In the genomic region with DNA sequence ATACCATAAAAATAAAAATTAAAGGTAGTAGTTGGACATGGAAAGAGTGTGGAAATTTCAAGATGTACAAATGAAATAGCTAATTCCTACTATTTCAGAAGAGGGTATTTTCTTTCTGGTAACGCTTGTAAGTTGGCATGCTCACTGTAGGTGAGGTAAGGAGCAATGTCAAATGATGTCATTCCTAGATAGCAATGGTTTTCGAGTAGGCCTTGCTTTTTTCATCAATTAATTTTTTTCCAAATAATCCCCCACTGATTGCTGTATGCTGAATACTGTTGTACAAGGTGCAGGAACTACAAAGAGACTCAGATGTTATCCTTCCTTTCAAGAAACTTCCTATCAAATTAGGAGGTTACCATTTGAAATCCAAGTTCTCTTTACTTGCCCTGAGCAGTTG, we compare ENCODE assay signal across 15 cellular contexts. TPM values are rescaled to one million over a fixed set of nuclear protein-coding genes. Genes with fewer than 3 reads are reported as not detected.
DNase-seq lines count a peak whose midpoint lies in the region; ATAC-seq, FAIRE-seq and TF ChIP-seq lines count a peak whose summit lies in the region.
"Had no signal": no experiment of that assay in that cellular context is flagged by ENCODE, and none has a peak within 500 bp of the region (broad histone marks: within the 10 kb centered on the region; RNA-seq: fewer than 3 reads in every experiment).

No MANE protein-coding gene starts in this region.

- H3K9me3 Mint-ChIP-seq in MCF 10A (ENCODE audit: unreplicated experiment) (no peaks in the 10 kb centered on the region), progenitor cell of endocrine pancreas (ENCODE audit: low read depth) (peaks cover 3% of the 10 kb centered on the region)

- intact Hi-C loops in MCF 10A (cut with micrococcal nuclease) = no loop called here
- intact Hi-C loops in mammary epithelial cell (cut with micrococcal nuclease) = no loop called here
- intact Hi-C loops in uterus (cut with DNase I; ENCODE audit: low total_unique reads) = no loop called here
- intact Hi-C loops in head of caudate nucleus (cut with DNase I) = no loop called here

- H3K27me3 ChIP-seq in mammary epithelial cell (ENCODE audit: insufficient read depth, low read length) = no peaks in the 10 kb centered on the region
- H3K27me3 ChIP-seq in keratinocyte (ENCODE audit: control insufficient read depth, extremely low read depth, insufficient read depth, low read length) = no peaks in the 10 kb centered on the region
- no peaks in the 10 kb centered on the region for H3K27me3 ChIP-seq in uterus

- H3K27ac ChIP-seq in mammary epithelial cell (ENCODE audit: insufficient read depth, low read depth, low read length) = no peak overlapping the region
- no peak overlapping the region for H3K27ac ChIP-seq in keratinocyte (ENCODE audit: control insufficient read depth, insufficient read depth, low read length)
- H3K27ac ChIP-seq in uterus = peak overlapping the region; percentile 85 to 93

- no TSS peak for BruUV-seq in MCF 10A (replicated peaks; lab: Mats Ljungman, UMichigan)
- no TSS peak for BruUV-seq in mammary epithelial cell (replicated peaks; lab: Mats Ljungman, UMichigan)

- no peaks in the 10 kb centered on the region for H4K20me1 ChIP-seq in mammary epithelial cell (ENCODE audit: insufficient read depth, low read length)
- no peaks in the 10 kb centered on the region for H4K20me1 ChIP-seq in keratinocyte (ENCODE audit: control insufficient read depth, extremely low read depth, insufficient read depth, low read length)

- H3K79me2 ChIP-seq in mammary epithelial cell (ENCODE audit: insufficient read depth, low read length) (no peaks in the 10 kb centered on the region), keratinocyte (ENCODE audit: control insufficient read depth, insufficient read depth, low read length) (no peaks in the 10 kb centered on the region)

- H2AFZ ChIP-seq in mammary epithelial cell (ENCODE audit: low read depth, low read length) = no peak overlapping the region
- H2AFZ ChIP-seq in keratinocyte (ENCODE audit: control insufficient read depth, low read length) = peak overlapping the region; percentile 93

- DNase-seq in MCF 10A (ENCODE audit: unreplicated experiment) = no peak
- no peak for DNase-seq in mammary epithelial cell
- no peak for DNase-seq in keratinocyte (ENCODE audit: low read depth, low spot score)
- no peak for DNase-seq in progenitor cell of endocrine pancreas (ENCODE audit: low spot score, unreplicated experiment)
- no peak for DNase-seq in uterus
- no peak for DNase-seq in COR-L47 (lab: John Stamatoyannopoulos, UW)
- no peak for DNase-seq in head of caudate nucleus
- DNase-seq: activated CD8-positive, alpha-beta T cell treated with anti-CD3 and anti-CD28 coated beads, Interleukin-2, amount 10 ng/mL, durations not matched to agents 7 days and 5 days; GF-D8; NK-92 treated with Interleukin-12 subunit alpha and Interleukin-12 subunit beta, amount 100 ng/mL, for 24 hours; SIG-M5; stimulated activated CD4-positive, alpha-beta T cell treated with anti-CD3 and anti-CD28 coated beads, Interleukin-4, amount 100 ng/mL, for 1 hour had no signal

- H3K27me3 Mint-ChIP-seq in MCF 10A (ENCODE audit: insufficient read depth, unreplicated experiment) = no peaks in the 10 kb centered on the region
- no peaks in the 10 kb centered on the region for H3K27me3 Mint-ChIP-seq in progenitor cell of endocrine pancreas

- H3K27ac Mint-ChIP-seq in MCF 10A (ENCODE audit: low read depth, unreplicated experiment) (peak overlapping the region; percentile 86), progenitor cell of endocrine pancreas (peak overlapping the region; percentile 98)
- H3K27ac Mint-ChIP-seq: activated CD8-positive, alpha-beta T cell treated with anti-CD3 and anti-CD28 coated beads, Interleukin-2, amount 10 ng/mL, durations not matched to agents 7 days and 5 days had no signal

- POLR2A ChIA-PET in MCF 10A (lab: Yijun Ruan, JAX) = interaction anchor here (0.7 to 5.5 kb wide), 15 partner anchors 9 to 609 kb away, joined by 3 to 61 read pairs (median 7); no protein-coding TSS in a partner anchor

- H3K4me2 ChIP-seq in mammary epithelial cell (ENCODE audit: insufficient read depth, low read depth, low read length) = no peak overlapping the region
- no peak overlapping the region for H3K4me2 ChIP-seq in keratinocyte (ENCODE audit: control insufficient read depth, extremely low read depth, insufficient read depth, low read depth, low read length)

- peaks cover 9% of the 10 kb centered on the region for H3K36me3 Mint-ChIP-seq in MCF 10A (ENCODE audit: insufficient read depth, unreplicated experiment)
- H3K36me3 Mint-ChIP-seq in progenitor cell of endocrine pancreas (ENCODE audit: insufficient read depth) = peaks cover 4% of the 10 kb centered on the region

- no peaks in the 10 kb centered on the region for H3K4me1 ChIP-seq in mammary epithelial cell (ENCODE audit: insufficient read depth, low read length)
- H3K4me1 ChIP-seq in keratinocyte (ENCODE audit: control insufficient read depth, extremely low read depth, insufficient read depth, low read length) = peaks cover 3% of the 10 kb centered on the region
- no peaks in the 10 kb centered on the region for H3K4me1 ChIP-seq in uterus

- TF ChIP-seq CTCF in MCF 10A (IDR thresholded peaks at IDR 0.05; ENCODE audit: unreplicated experiment) (no peak), mammary epithelial cell (conservative IDR thresholded peaks at IDR 0.05 in 1 of 2, IDR thresholded peaks at IDR 0.05 in 1 of 2; ENCODE audit: extremely low read depth in 1 of 2, insufficient read depth in 1 of 2, low read depth in 1 of 2, low read length in 2 of 2) (no peak), keratinocyte (optimal IDR thresholded peaks at IDR 0.05 in 1 of 3, IDR thresholded peaks at IDR 0.05 in 1 of 3, conservative IDR thresholded peaks at IDR 0.05 in 1 of 3; ENCODE audit: extremely low read depth in 1 of 3, insufficient read depth in 2 of 3, low read length in 3 of 3) (no peak), progenitor cell of endocrine pancreas (IDR thresholded peaks at IDR 0.05; ENCODE audit: unreplicated experiment) (no peak), uterus (IDR thresholded peaks at IDR 0.05) (no peak)

- H3K9ac ChIP-seq in mammary epithelial cell (ENCODE audit: insufficient read depth, low read length) (no peak overlapping the region), keratinocyte (ENCODE audit: control insufficient read depth, extremely low read depth, insufficient read depth, low read length) (no peak overlapping the region)

- no peak overlapping the region for H3K4me3 ChIP-seq in mammary epithelial cell (replicated peaks in 1 of 3; ENCODE audit: insufficient read depth in 1 of 3, low read depth in 2 of 3, low read length in 3 of 3)
- no peak overlapping the region for H3K4me3 ChIP-seq in keratinocyte (ENCODE audit: control insufficient read depth in 2 of 3, extremely low read depth in 1 of 3, insufficient read depth in 2 of 3, low read depth in 1 of 3, low read length in 3 of 3)
- peak overlapping the region in 1 of 2 donors; percentile 62 for H3K4me3 ChIP-seq in uterus
- H3K4me3 ChIP-seq: lung had no signal

- H3K4me3 Mint-ChIP-seq in MCF 10A (ENCODE audit: unreplicated experiment) (no peak overlapping the region), progenitor cell of endocrine pancreas (ENCODE audit: low read depth) (no peak overlapping the region)
- H3K4me3 Mint-ChIP-seq: activated CD8-positive, alpha-beta T cell treated with anti-CD3 and anti-CD28 coated beads, Interleukin-2, amount 10 ng/mL, durations not matched to agents 7 days and 5 days had no signal

- ATAC-seq in HG02840 (IDR thresholded peaks at IDR 0.05; ENCODE audit: low FRiP score, unreplicated experiment) = no peak
- ATAC-seq: activated CD8-positive, alpha-beta T cell treated with anti-CD3 and anti-CD28 coated beads, Interleukin-2, amount 10 ng/mL, durations not matched to agents 7 days and 5 days had no signal

- no peak for FAIRE-seq in keratinocyte (lab: Jason Lieb, UNC)
- FAIRE-seq: A204.1 had no signal

- peaks cover 18% of the 10 kb centered on the region for H3K4me1 Mint-ChIP-seq in MCF 10A (ENCODE audit: insufficient read depth, unreplicated experiment)
- peaks cover 35% of the 10 kb centered on the region for H3K4me1 Mint-ChIP-seq in progenitor cell of endocrine pancreas (ENCODE audit: low read depth)

- H3K9me3 ChIP-seq in mammary epithelial cell (replicated peaks; ENCODE audit: insufficient read depth, low read length) (no peaks in the 10 kb centered on the region), keratinocyte (ENCODE audit: control insufficient read depth, low read depth, low read length) (no peaks in the 10 kb centered on the region), uterus (no peaks in the 10 kb centered on the region)

- dilution Hi-C loops in mammary epithelial cell (cut with HindIII; ENCODE audit: low sequenced_read_pairs) = no loop called here
- dilution Hi-C loops in keratinocyte (cut with MboI; ENCODE audit: extremely low pct_ligation_motif_present, low sequenced_read_pairs) = no loop called here

- CTCF ChIA-PET in MCF 10A (lab: Yijun Ruan, JAX) (interaction anchor here (1.2 kb wide), 1 partner anchor 77 kb away, joined by 4 read pairs; no protein-coding TSS in a partner anchor), mammary epithelial cell (lab: Charles Lee; ENCODE audit: low non-redundant PET) (no interaction called here)

- no peaks in the 10 kb centered on the region for H3K9me1 ChIP-seq in keratinocyte (ENCODE audit: control insufficient read depth, extremely low read depth, insufficient read depth, low read length)

- in situ Hi-C loops in mammary epithelial cell (cut with MboI; ENCODE audit: low sequenced_read_pairs in 2 of 2) = no loop called here

- no peaks in the 10 kb centered on the region for H3K36me3 ChIP-seq in mammary epithelial cell (ENCODE audit: insufficient read depth, low read length)
- H3K36me3 ChIP-seq in keratinocyte (ENCODE audit: control insufficient read depth in 2 of 2, extremely low read depth in 1 of 2, insufficient read depth in 2 of 2, low read length in 2 of 2) = no peaks in the 10 kb centered on the region
- H3K36me3 ChIP-seq in uterus = no peaks in the 10 kb centered on the region

- no peak for TF ChIP-seq POLR2A in uterus (IDR thresholded peaks at IDR 0.05)

- 77% methylated on average over 2 of the region's 2 CpGs for WGBS in mammary epithelial cell (ENCODE audit: low coverage, missing lambda C conversion rate)

RNA-seq across cellular contexts. Expression of a gene that starts 0.9 kb away (rescaled TPM):
- total RNA-seq in MCF 10A (2022) (5.8 and 8.3 TPM in 2 replicates), mammary epithelial cell (10 to 100 TPM in 1 of 2 donors, 1 to 10 TPM in 1; 6.9 to 29.8 TPM), progenitor cell of endocrine pancreas (85.3 and 86.3 TPM in 2 replicates), uterus (100 to 1,000 TPM; 248 to 758 (median 461) TPM)
- polyA plus RNA-seq in mammary epithelial cell (0.57 TPM), keratinocyte (10.4 to 30.6 TPM (median 11.2 TPM) in 3 replicates)
- polyA minus RNA-seq in mammary epithelial cell (not detected), keratinocyte (2.4 to 20.2 TPM (median 11.3 TPM) in 3 replicates)
- 4.6 TPM for polyA plus RNA-seq in keratinocyte (2011; ENCODE audit: low read depth)
- 14.7 and 23.7 TPM in 2 replicates for polyA plus RNA-seq in keratinocyte (2011; cell fraction: cytosol; rRNA removed)
- polyA plus RNA-seq in keratinocyte (2011; cell fraction: nucleus; rRNA removed) = 21.2 and 27.4 TPM in 2 replicates
- 10.7 and 12.9 TPM in 2 replicates for polyA plus RNA-seq in keratinocyte (2012; ENCODE audit: low replicate concordance)
- 21.1 TPM for polyA minus RNA-seq in keratinocyte (2011; cell fraction: cytosol; rRNA and poly(A)+ RNA removed)
- 15.3 and 26.0 TPM in 2 replicates for polyA minus RNA-seq in keratinocyte (2011; cell fraction: nucleus; rRNA and poly(A)+ RNA removed)

RNA-seq across cellular contexts. Expression of a gene that starts 56.0 kb away (rescaled TPM):
- total RNA-seq in MCF 10A (2022) (not detected in 2 replicates), mammary epithelial cell (under 1 TPM in 1 of 2 donors, not detected in 1; 0.33 TPM), progenitor cell of endocrine pancreas (0.17 and 0.20 TPM in 2 replicates), uterus (1 to 10 TPM in 1 of 4 donors, under 1 TPM in 1, not detected in 2; 0.76 to 3.9 TPM)
- polyA plus RNA-seq in mammary epithelial cell (1.0 TPM), keratinocyte (0.24 to 0.71 TPM (median 0.33 TPM) in 3 replicates)
- polyA minus RNA-seq in mammary epithelial cell (0.10 TPM), keratinocyte (0.13 to 0.51 TPM (median 0.43 TPM) in 3 replicates)
- not detected for polyA plus RNA-seq in keratinocyte (2011; ENCODE audit: low read depth)
- polyA plus RNA-seq in keratinocyte (2011; cell fraction: cytosol; rRNA removed) = 0.19 and 0.50 TPM in 2 replicates
- 0.21 and 0.43 TPM in 2 replicates for polyA plus RNA-seq in keratinocyte (2011; cell fraction: nucleus; rRNA removed)
- 0.06 and 0.68 TPM in 2 replicates for polyA plus RNA-seq in keratinocyte (2012; ENCODE audit: low replicate concordance)
- polyA minus RNA-seq in keratinocyte (2011; cell fraction: cytosol; rRNA and poly(A)+ RNA removed) = not detected
- 0.23 TPM in 1 of 2 replicates, not detected in the other for polyA minus RNA-seq in keratinocyte (2011; cell fraction: nucleus; rRNA and poly(A)+ RNA removed)

Comparison
In these comparisons a context has a peak if more than half of its experiments do, and no peak if none do; other contexts are left out.
1. H3K27ac ChIP-seq: peak in uterus (2 of 2); none in mammary epithelial cell (single experiment) and keratinocyte (single experiment).